ENCODE assay signal across 8 cellular contexts in genomic region chr1:112298558-112298957, GRCh38.
DNase-seq lines count a peak whose midpoint lies in the region; ATAC-seq and TF ChIP-seq lines count a peak whose summit lies in the region.

No MANE protein-coding gene starts in this region.

- H3K4me3 Mint-ChIP-seq in type B pancreatic cell: no peak overlapping the region

- no peaks in the 10 kb centered on the region for H3K36me3 Mint-ChIP-seq in type B pancreatic cell

- peaks cover 32% of the 10 kb centered on the region for H3K27me3 Mint-ChIP-seq in type B pancreatic cell

- peak; percentile 63 for DNase-seq in AG10803 (ENCODE audit: low read depth)
- DNase-seq in NCI-H226: peak; percentile 16
- peak; percentile 60 for DNase-seq in amniotic epithelial cell (ENCODE audit: low read depth)
- DNase-seq in iPS-NIHi7 (ENCODE audit: extremely low spot score): peak; percentile 88
- no peak for DNase-seq in type B pancreatic cell (ENCODE audit: extremely low spot score, unreplicated experiment)
- no peak for DNase-seq in NCI-H1436 treated with DMSO at 0.1 percent for 48 hours (lab: John Stamatoyannopoulos, UW)

- H3K9me3 Mint-ChIP-seq in type B pancreatic cell: peaks cover 5% of the 10 kb centered on the region

- ATAC-seq in GM19351 (IDR thresholded peaks at IDR 0.05; ENCODE audit: unreplicated experiment): no peak

- no peaks in the 10 kb centered on the region for H3K4me1 Mint-ChIP-seq in type B pancreatic cell (ENCODE audit: unreplicated experiment)

- H3K27ac Mint-ChIP-seq in type B pancreatic cell: no peak overlapping the region

- TF ChIP-seq CTCF in AG10803 (conservative IDR thresholded peaks at IDR 0.05; ENCODE audit: low read length) (peak; percentile 78), GM12874 (IDR thresholded peaks at IDR 0.05; ENCODE audit: insufficient read depth, low read depth, low read length) (peak; percentile 49), type B pancreatic cell (conservative IDR thresholded peaks at IDR 0.05) (peak; percentile 75)

- H3K4me3 ChIP-seq in AG10803 (ENCODE audit: low read length): no peak overlapping the region

Comparison
In these comparisons a context has a peak if more than half of its experiments do, and no peak if none do; other contexts are left out.
1. DNase-seq: peak in AG10803 (single experiment), NCI-H226 (single experiment), amniotic epithelial cell (single experiment) and iPS-NIHi7 (single experiment); none in type B pancreatic cell (single experiment) and NCI-H1436 treated with DMSO at 0.1 percent for 48 hours (single experiment).
2. Peak in every context shown above with its lines, with median percentiles within 50 percentile points of each other: CTCF ChIP-seq.